27 cellular contexts compared by ENCODE assay signal in the genomic region with DNA sequence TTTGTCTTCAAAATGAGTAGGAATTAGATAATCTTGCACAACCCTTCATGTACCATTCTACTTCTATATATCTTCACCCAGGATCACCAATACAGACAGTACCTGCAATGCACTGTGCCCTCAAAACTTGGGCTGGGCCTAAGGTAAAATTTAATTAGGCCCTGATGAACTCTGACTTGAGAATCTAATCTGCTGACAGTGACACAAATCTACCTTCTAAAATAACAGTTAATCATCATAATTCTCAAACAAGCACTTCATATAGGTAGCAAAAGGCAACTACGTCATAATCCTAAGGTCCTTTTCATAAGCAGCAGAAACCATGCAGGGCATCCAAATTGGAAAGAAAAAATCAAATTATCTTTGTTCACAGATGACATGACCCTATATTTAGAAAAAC.
"Had no signal": no experiment of that assay in that cellular context is flagged by ENCODE, and none has a peak within 500 bp of the region (broad histone marks: within the 10 kb centered on the region; RNA-seq: fewer than 3 reads in every experiment).

No MANE protein-coding gene starts in this region.

- H3K27ac ChIP-seq: colonic mucosa, epithelial cell of prostate, esophagus squamous epithelium, gastrocnemius medialis, heart right ventricle, left lung, lower lobe of right lung had no signal

- H3K4me3 ChIP-seq: colonic mucosa, esophagus squamous epithelium, gastrocnemius medialis, heart right ventricle, left lung, lower lobe of right lung, mucosa of descending colon had no signal

- H3K4me1 Mint-ChIP-seq: endodermal cell had no signal

- H3K27ac Mint-ChIP-seq: dendritic cell treated with granulocyte-macrophage colony-stimulating factor and Interleukin-4, amounts not matched to agents 40 ng/mL and 50 ng/mL, for 4 days; effector memory CD8-positive, alpha-beta T cell; endodermal cell; mesothelial cell of epicardium; naive B cell had no signal

- H3K9me3 Mint-ChIP-seq: effector memory CD8-positive, alpha-beta T cell had no signal

- H3K4me1 ChIP-seq: colonic mucosa had no signal

- DNase-seq: colonic mucosa; cortex of kidney; effector CD8-positive, alpha-beta T cell; effector memory CD8-positive, alpha-beta T cell; endodermal cell; erythroblast; esophagus squamous epithelium; foreskin fibroblast; foreskin melanocyte; gastrocnemius medialis; glutamatergic neuron; head of caudate nucleus; heart right ventricle; hippocampal formation; left cardiac atrium; left lung; left ventricle myocardium superior; lower lobe of right lung; mesenchymal stem cell; mucosa of descending colon; naive B cell had no signal

- H3K27me3 Mint-ChIP-seq: dendritic cell treated with granulocyte-macrophage colony-stimulating factor and Interleukin-4, amounts not matched to agents 40 ng/mL and 50 ng/mL, for 4 days; effector memory CD8-positive, alpha-beta T cell; naive B cell had no signal

- H3K9me3 ChIP-seq: colonic mucosa, esophagus squamous epithelium, gastrocnemius medialis, lower lobe of right lung, mucosa of descending colon had no signal

- H3K27me3 ChIP-seq: colonic mucosa, esophagus squamous epithelium, gastrocnemius medialis, heart right ventricle, left lung had no signal

- FAIRE-seq: endometrium, keratinocyte had no signal

- H3K4me3 Mint-ChIP-seq: dendritic cell treated with granulocyte-macrophage colony-stimulating factor and Interleukin-4, amounts not matched to agents 40 ng/mL and 50 ng/mL, for 4 days; effector memory CD8-positive, alpha-beta T cell; endodermal cell; mesothelial cell of epicardium had no signal

- ATAC-seq: effector memory CD8-positive, alpha-beta T cell; esophagus mucosa; gastrocnemius medialis; heart right ventricle; left cardiac atrium; left lung; left ventricle myocardium superior; lower lobe of right lung; mucosa of descending colon had no signal

- H3K36me3 ChIP-seq: colonic mucosa had no signal
